Comparison of ENCODE assay signal across 2 cellular contexts in the genomic region with DNA sequence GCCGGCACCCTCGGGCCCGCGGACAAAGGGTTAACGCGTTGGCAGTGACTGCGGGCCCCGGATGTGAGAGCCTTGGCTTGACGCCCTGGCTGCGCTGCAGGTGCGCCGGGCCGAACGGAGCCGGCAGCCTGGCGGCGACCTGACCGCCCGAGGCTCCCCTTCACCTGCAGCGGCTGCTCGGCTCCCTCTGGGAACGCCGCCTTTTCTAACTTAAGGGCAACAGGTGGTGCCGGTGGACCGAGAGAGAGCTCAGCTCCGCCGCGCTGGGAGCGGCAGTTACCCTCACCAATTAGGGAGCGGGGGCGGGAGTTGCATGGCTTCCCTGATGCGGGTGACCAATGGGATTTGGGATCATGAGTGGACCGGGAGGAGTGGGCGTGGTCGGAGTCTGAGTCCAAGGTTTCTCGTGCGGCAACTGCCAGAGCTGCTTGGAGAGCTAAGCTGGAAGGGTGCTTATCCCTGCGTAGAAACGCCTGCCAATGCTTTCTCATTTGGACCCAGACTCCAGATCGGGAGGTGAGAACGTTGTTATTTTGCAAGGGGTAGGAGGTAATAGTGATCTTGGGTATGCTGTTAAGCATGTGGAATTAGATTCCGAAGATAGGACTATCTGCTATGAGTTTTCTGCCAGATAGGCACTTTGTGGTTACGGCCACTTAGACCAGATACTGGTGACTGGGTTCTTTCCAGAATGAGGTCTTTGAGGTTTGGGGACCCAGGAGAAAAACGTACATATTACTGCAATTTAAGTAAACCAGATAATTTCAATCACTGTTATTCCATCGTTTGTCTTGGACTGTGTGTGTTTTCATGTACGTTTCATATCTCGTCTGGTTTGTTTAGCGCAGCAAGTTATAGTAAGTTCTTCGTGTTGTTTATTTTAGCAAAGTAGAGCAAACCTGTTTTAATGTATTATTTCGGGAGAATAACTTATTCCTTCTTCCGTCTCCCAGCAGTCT.
TF ChIP-seq lines count a peak whose summit lies in the region.

A gene with protein sequence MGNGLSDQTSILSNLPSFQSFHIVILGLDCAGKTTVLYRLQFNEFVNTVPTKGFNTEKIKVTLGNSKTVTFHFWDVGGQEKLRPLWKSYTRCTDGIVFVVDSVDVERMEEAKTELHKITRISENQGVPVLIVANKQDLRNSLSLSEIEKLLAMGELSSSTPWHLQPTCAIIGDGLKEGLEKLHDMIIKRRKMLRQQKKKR (plus strand): TSS at position 421 of the 959 bp plus-strand sequence. CDS start 622 bp downstream, outside the sequence.

TF ChIP-seq in IMR-90, 13 proteins besides CTCF, POLR2A, EP300 and RAD21 (continued from another document):
- TF ChIP-seq MAZ (IDR thresholded peaks at IDR 0.05; ENCODE audit: borderline replicate concordance, low read depth, low read length) = no peak
- TF ChIP-seq RFX5 (IDR thresholded peaks at IDR 0.05; ENCODE audit: low read depth, low read length) = no peak
- TF ChIP-seq, protein P1, sequence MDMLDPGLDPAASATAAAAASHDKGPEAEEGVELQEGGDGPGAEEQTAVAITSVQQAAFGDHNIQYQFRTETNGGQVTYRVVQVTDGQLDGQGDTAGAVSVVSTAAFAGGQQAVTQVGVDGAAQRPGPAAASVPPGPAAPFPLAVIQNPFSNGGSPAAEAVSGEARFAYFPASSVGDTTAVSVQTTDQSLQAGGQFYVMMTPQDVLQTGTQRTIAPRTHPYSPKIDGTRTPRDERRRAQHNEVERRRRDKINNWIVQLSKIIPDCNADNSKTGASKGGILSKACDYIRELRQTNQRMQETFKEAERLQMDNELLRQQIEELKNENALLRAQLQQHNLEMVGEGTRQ (IDR thresholded peaks at IDR 0.05; ENCODE audit: low read depth, low read length) = 0 out of 2 replicates have a peak, but pooled peaks have one; percentile 32
- TF ChIP-seq BHLHE40 (IDR thresholded peaks at IDR 0.05; ENCODE audit: low read depth, low read length) = 0 out of 2 replicates have a peak, but pooled peaks have one; percentile 19
- no peak for TF ChIP-seq CHD1 (IDR thresholded peaks at IDR 0.05; ENCODE audit: low read depth, low read length)
- TF ChIP-seq, protein P2, sequence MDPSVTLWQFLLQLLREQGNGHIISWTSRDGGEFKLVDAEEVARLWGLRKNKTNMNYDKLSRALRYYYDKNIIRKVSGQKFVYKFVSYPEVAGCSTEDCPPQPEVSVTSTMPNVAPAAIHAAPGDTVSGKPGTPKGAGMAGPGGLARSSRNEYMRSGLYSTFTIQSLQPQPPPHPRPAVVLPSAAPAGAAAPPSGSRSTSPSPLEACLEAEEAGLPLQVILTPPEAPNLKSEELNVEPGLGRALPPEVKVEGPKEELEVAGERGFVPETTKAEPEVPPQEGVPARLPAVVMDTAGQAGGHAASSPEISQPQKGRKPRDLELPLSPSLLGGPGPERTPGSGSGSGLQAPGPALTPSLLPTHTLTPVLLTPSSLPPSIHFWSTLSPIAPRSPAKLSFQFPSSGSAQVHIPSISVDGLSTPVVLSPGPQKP (IDR thresholded peaks at IDR 0.05; ENCODE audit: borderline replicate concordance, low read depth, low read length) = no peak
- TF ChIP-seq CEBPB (IDR thresholded peaks at IDR 0.05; ENCODE audit: low read depth, low read length) = peak; percentile 2; the same call in 1 of the 2 replicates

TF ChIP-seq in PFSK-1, 5 proteins besides CTCF, POLR2A, EP300 and RAD21 (continued from another document):
- TF ChIP-seq, protein P3, sequence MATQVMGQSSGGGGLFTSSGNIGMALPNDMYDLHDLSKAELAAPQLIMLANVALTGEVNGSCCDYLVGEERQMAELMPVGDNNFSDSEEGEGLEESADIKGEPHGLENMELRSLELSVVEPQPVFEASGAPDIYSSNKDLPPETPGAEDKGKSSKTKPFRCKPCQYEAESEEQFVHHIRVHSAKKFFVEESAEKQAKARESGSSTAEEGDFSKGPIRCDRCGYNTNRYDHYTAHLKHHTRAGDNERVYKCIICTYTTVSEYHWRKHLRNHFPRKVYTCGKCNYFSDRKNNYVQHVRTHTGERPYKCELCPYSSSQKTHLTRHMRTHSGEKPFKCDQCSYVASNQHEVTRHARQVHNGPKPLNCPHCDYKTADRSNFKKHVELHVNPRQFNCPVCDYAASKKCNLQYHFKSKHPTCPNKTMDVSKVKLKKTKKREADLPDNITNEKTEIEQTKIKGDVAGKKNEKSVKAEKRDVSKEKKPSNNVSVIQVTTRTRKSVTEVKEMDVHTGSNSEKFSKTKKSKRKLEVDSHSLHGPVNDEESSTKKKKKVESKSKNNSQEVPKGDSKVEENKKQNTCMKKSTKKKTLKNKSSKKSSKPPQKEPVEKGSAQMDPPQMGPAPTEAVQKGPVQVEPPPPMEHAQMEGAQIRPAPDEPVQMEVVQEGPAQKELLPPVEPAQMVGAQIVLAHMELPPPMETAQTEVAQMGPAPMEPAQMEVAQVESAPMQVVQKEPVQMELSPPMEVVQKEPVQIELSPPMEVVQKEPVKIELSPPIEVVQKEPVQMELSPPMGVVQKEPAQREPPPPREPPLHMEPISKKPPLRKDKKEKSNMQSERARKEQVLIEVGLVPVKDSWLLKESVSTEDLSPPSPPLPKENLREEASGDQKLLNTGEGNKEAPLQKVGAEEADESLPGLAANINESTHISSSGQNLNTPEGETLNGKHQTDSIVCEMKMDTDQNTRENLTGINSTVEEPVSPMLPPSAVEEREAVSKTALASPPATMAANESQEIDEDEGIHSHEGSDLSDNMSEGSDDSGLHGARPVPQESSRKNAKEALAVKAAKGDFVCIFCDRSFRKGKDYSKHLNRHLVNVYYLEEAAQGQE (IDR thresholded peaks at IDR 0.05; ENCODE audit: insufficient read depth in 1 of 2, low read depth in 2 of 2, low read length in 2 of 2) = peak; percentile 14 to 70; a peak in 3 of 4 replicates
- TF ChIP-seq SIN3A (IDR thresholded peaks at IDR 0.05; ENCODE audit: borderline replicate concordance, insufficient read depth, low read length) (no peak), FOXP2 (optimal IDR thresholded peaks at IDR 0.05; ENCODE audit: borderline replicate concordance, extremely low read depth, extremely low read length, insufficient read depth) (no peak), TAF1 (IDR thresholded peaks at IDR 0.05; ENCODE audit: borderline replicate concordance, insufficient read depth, low read length) (peak; percentile 99)
TF ChIP-seq in PFSK-1: peak in this region for 3.
